ENCODE assay signal across 27 cellular contexts in genomic region chr17:71878998-71879397, GRCh38.
"Had no signal": no experiment of that assay in that cellular context is flagged by ENCODE, and none has a peak within 500 bp of the region (broad histone marks: within the 10 kb centered on the region; RNA-seq: fewer than 3 reads in every experiment).

No MANE protein-coding gene starts in this region.

- H3K4me2 ChIP-seq: hepatocyte had no signal

- DNase-seq: colonic mucosa; cortex of kidney; dermis blood vessel endothelial cell; dorsolateral prefrontal cortex; effector CD4-positive, alpha-beta T cell; effector CD8-positive, alpha-beta T cell; effector memory CD4-positive, alpha-beta T cell; effector memory CD8-positive, alpha-beta T cell; endodermal cell; erythroblast; esophagus squamous epithelium; foreskin fibroblast; foreskin keratinocyte; gastrocnemius medialis; glutamatergic neuron; head of caudate nucleus; heart left ventricle; heart right ventricle had no signal

- H3K27me3 ChIP-seq: colonic mucosa, dorsolateral prefrontal cortex, esophagus muscularis mucosa, esophagus squamous epithelium, foreskin keratinocyte, gastrocnemius medialis, gastroesophageal sphincter, heart left ventricle, hepatocyte had no signal

- H3K9me3 ChIP-seq: colonic mucosa, esophagus muscularis mucosa, esophagus squamous epithelium, gastrocnemius medialis, gastroesophageal sphincter, heart left ventricle, heart right ventricle had no signal

- ATAC-seq: effector memory CD8-positive, alpha-beta T cell; esophagus mucosa; foreskin keratinocyte; gastrocnemius medialis; gastroesophageal sphincter; heart left ventricle; heart right ventricle had no signal

- H3K36me3 ChIP-seq: colonic mucosa, esophagus muscularis mucosa, esophagus squamous epithelium, gastrocnemius medialis, gastroesophageal sphincter, heart left ventricle, heart right ventricle had no signal

- H3K4me3 ChIP-seq: colonic mucosa, coronary artery, dorsolateral prefrontal cortex, esophagus muscularis mucosa, esophagus squamous epithelium, gastrocnemius medialis, gastroesophageal sphincter, heart left ventricle, heart right ventricle, hepatocyte had no signal

- H2AFZ ChIP-seq: hepatocyte had no signal

- H3K79me2 ChIP-seq: hepatocyte had no signal

- H3K4me1 ChIP-seq: colonic mucosa, esophagus muscularis mucosa, esophagus squamous epithelium, gastrocnemius medialis, gastroesophageal sphincter, heart left ventricle, heart right ventricle had no signal

- FAIRE-seq: endometrium, endothelial cell of umbilical vein, frontal cortex had no signal

- H3K27ac ChIP-seq: colonic mucosa, coronary artery, dorsolateral prefrontal cortex, epithelial cell of prostate, esophagus muscularis mucosa, esophagus squamous epithelium, foreskin keratinocyte, gastrocnemius medialis, gastroesophageal sphincter, heart left ventricle, heart right ventricle, hepatocyte had no signal
